ENCODE assay signal across 8 cellular contexts in the genomic region with DNA sequence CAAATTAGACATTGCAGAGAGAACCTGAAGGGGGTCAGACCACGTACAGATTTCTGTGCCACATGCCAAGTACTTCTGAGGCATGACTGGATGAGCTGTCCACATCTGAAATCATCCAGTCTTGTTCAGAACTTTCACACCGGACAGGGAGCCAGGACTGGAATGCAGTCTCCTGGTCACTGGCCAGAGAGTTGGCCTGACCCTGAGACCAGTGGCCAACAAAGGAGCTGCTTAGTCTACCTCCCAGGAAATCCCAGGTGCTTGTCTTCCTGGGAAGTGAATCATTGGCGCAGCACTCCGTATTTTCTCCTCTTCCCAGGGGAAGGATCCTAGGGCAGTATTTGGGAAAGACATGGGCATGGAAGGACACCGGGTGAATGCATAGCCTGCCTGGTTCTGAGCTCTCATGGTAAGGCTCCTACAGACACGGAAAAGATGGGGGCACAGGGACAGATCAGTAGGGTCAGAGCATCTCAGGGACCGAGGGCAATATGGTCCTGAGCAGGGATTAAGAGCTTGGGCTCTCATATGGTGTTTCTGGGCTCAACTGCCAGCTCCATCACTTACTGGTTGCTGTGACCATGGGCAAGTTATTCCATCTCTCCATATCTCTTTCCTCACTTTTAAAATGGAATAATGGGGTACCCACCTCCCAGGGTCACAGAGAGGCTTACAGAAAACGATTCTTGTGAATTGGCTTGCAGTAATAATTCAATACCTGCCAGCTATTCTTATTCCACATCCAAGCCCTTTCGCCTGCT. TPM values are rescaled to one million over a fixed set of nuclear protein-coding genes. Genes with fewer than 3 reads are reported as not detected.
DNase-seq lines count a peak whose midpoint lies in the region; ATAC-seq lines count a peak whose summit lies in the region.

No MANE protein-coding gene starts in this region.

- peak overlapping the region in 1 of 5 donors; percentile 42 for H3K9ac ChIP-seq in subcutaneous abdominal adipose tissue (ENCODE audit: low read length in 5 of 5)

- peak overlapping the region; percentile 92 for H3K27ac Mint-ChIP-seq in stimulated activated naive CD8-positive, alpha-beta T cell treated with anti-CD3 and anti-CD28 coated beads, Interleukin-15, Interleukin-2, amounts not matched to agents 100 ng/mL and 50 ng/mL, for 24 hours
- peak overlapping the region; percentile 92 for H3K27ac Mint-ChIP-seq in activated T-helper 17 cell treated with anti-CD3 and anti-CD28 coated beads, Interleukin-2, amount 50 U/mL, for 72 hours

- peaks cover 37% of the 10 kb centered on the region for H3K36me3 Mint-ChIP-seq in stimulated activated naive CD8-positive, alpha-beta T cell treated with anti-CD3 and anti-CD28 coated beads, Interleukin-15, Interleukin-2, amounts not matched to agents 100 ng/mL and 50 ng/mL, for 24 hours (ENCODE audit: low read depth)
- peaks cover 58% of the 10 kb centered on the region for H3K36me3 Mint-ChIP-seq in activated T-helper 17 cell treated with anti-CD3 and anti-CD28 coated beads, Interleukin-2, amount 50 U/mL, for 72 hours (ENCODE audit: low read depth)

- H3K9me3 ChIP-seq in iPS-18c (ENCODE audit: control insufficient read depth, insufficient read depth, low read length) = no peaks in the 10 kb centered on the region
- no peaks in the 10 kb centered on the region for H3K9me3 ChIP-seq in subcutaneous abdominal adipose tissue (ENCODE audit: control insufficient read depth in 5 of 5, low read length in 5 of 5)

- H3K4me3 Mint-ChIP-seq in stimulated activated naive CD8-positive, alpha-beta T cell treated with anti-CD3 and anti-CD28 coated beads, Interleukin-15, Interleukin-2, amounts not matched to agents 100 ng/mL and 50 ng/mL, for 24 hours = peak overlapping the region; percentile 98
- peak overlapping the region; percentile 99 for H3K4me3 Mint-ChIP-seq in activated T-helper 17 cell treated with anti-CD3 and anti-CD28 coated beads, Interleukin-2, amount 50 U/mL, for 72 hours

- no peak for DNase-seq in stimulated activated naive CD8-positive, alpha-beta T cell treated with anti-CD3 and anti-CD28 coated beads, Interleukin-15, Interleukin-2, amounts not matched to agents 100 U/mL and 50 U/mL, for 24 hours
- DNase-seq in SHP77 (lab: John Stamatoyannopoulos, UW) = no peak

- H3K4me3 ChIP-seq in iPS-18c (ENCODE audit: insufficient read depth, low read depth, low read length) (peak overlapping the region; percentile 96), subcutaneous abdominal adipose tissue (ENCODE audit: low read depth in 1 of 5, low read length in 5 of 5) (peak overlapping the region in 4 of 5 donors; percentile 34 to 74 (median 70))

- peak overlapping the region; percentile 69 for H3K27ac ChIP-seq in subcutaneous abdominal adipose tissue (ENCODE audit: low read depth, low read length)

- H3K9me3 Mint-ChIP-seq in stimulated activated naive CD8-positive, alpha-beta T cell treated with anti-CD3 and anti-CD28 coated beads, Interleukin-15, Interleukin-2, amounts not matched to agents 100 ng/mL and 50 ng/mL, for 24 hours = no peaks in the 10 kb centered on the region
- no peaks in the 10 kb centered on the region for H3K9me3 Mint-ChIP-seq in activated T-helper 17 cell treated with anti-CD3 and anti-CD28 coated beads, Interleukin-2, amount 50 U/mL, for 72 hours

- peaks cover 9 to 73% (median 62%) of the 10 kb centered on the region in 5 donors for H3K4me1 ChIP-seq in subcutaneous abdominal adipose tissue (ENCODE audit: control insufficient read depth in 5 of 5, insufficient read depth in 5 of 5, low read length in 5 of 5)

- H3K27me3 ChIP-seq in subcutaneous abdominal adipose tissue (ENCODE audit: control insufficient read depth in 5 of 5, insufficient read depth in 4 of 5, low read length in 5 of 5) = no peaks in the 10 kb centered on the region

- H3K27me3 Mint-ChIP-seq in stimulated activated naive CD8-positive, alpha-beta T cell treated with anti-CD3 and anti-CD28 coated beads, Interleukin-15, Interleukin-2, amounts not matched to agents 100 ng/mL and 50 ng/mL, for 24 hours = no peaks in the 10 kb centered on the region
- peaks cover 4% of the 10 kb centered on the region for H3K27me3 Mint-ChIP-seq in activated T-helper 17 cell treated with anti-CD3 and anti-CD28 coated beads, Interleukin-2, amount 50 U/mL, for 72 hours

- ATAC-seq in stimulated activated naive CD8-positive, alpha-beta T cell treated with anti-CD3 and anti-CD28 coated beads, Interleukin-15, Interleukin-2, amounts not matched to agents 100 U/mL and 50 U/mL, for 24 hours = no peak
- ATAC-seq in activated T-helper 17 cell treated with anti-CD3 and anti-CD28 coated beads, Interleukin-2, amount 50 U/mL, for 72 hours (replicated peaks) = no peak
- ATAC-seq in GM19328 (IDR thresholded peaks at IDR 0.05; ENCODE audit: unreplicated experiment) (no peak), HG03378 (IDR thresholded peaks at IDR 0.05; ENCODE audit: unreplicated experiment) (no peak)

- H3K36me3 ChIP-seq in subcutaneous abdominal adipose tissue (ENCODE audit: control insufficient read depth in 5 of 5, insufficient read depth in 5 of 5, low read length in 5 of 5) = no peaks in the 10 kb centered on the region

- peaks cover 45% of the 10 kb centered on the region for H3K4me1 Mint-ChIP-seq in stimulated activated naive CD8-positive, alpha-beta T cell treated with anti-CD3 and anti-CD28 coated beads, Interleukin-15, Interleukin-2, amounts not matched to agents 100 ng/mL and 50 ng/mL, for 24 hours (ENCODE audit: low read depth)
- H3K4me1 Mint-ChIP-seq in activated T-helper 17 cell treated with anti-CD3 and anti-CD28 coated beads, Interleukin-2, amount 50 U/mL, for 72 hours = peaks cover 31% of the 10 kb centered on the region

RNA-seq across cellular contexts. Expression of a gene that starts 1.3 kb away (rescaled TPM):
- 100 to 1,000 TPM in 1 of 2 donors, 10 to 100 TPM in 1; 99.1 to 160 TPM for total RNA-seq in activated T-helper 17 cell treated with anti-CD3 and anti-CD28 coated beads, Interleukin-2, amount 50 U/mL, for 72 hours

RNA-seq across cellular contexts. Expression of a gene that starts 15.7 kb away (rescaled TPM):
- under 1 TPM; 0.30 to 0.66 TPM for total RNA-seq in activated T-helper 17 cell treated with anti-CD3 and anti-CD28 coated beads, Interleukin-2, amount 50 U/mL, for 72 hours

RNA-seq across cellular contexts. Expression of a gene that starts 59.3 kb away (rescaled TPM):
- 10 to 100 TPM; 54.1 to 59.3 TPM for total RNA-seq in activated T-helper 17 cell treated with anti-CD3 and anti-CD28 coated beads, Interleukin-2, amount 50 U/mL, for 72 hours
